ENCODE assay signal across 1 cellular context in the genomic region with DNA sequence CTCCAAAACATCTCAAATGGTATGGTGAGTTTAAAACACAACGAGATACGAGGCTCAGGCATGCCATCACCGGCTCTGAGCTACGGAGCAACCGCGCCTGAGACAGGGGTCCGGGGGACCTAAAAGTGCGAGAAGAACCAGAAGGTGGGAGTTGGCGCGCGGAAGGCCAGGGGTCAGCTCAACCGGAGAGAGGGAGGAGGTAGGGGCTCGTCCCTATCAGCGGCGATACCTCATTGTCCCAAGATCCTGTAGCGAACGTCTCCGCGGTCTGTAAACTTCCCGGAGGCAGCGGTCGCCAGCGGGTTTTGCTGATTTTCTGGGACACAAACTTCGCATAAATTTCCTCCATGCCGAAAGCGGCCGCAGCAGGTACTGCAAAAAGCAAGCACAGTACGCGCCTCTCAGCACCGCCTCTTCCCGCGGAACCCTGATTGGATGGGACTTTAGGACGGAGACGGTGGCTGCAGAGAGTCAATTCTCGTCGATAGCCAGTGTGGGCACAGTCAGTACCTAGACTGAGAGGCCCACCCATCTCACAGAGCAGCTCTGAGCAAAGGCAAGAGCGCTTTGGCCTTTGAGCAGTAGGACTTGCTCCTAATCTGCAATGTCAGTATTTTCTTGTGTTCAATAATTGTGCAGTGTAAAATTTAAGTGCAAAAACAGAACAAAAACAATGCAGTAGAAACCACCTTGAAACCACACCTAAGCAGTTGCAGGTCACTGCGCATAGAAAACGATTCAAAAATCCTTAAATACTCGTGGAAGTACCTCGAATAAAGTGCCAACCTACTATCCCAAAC.
TF ChIP-seq lines count a peak whose summit lies in the region.

A gene with protein sequence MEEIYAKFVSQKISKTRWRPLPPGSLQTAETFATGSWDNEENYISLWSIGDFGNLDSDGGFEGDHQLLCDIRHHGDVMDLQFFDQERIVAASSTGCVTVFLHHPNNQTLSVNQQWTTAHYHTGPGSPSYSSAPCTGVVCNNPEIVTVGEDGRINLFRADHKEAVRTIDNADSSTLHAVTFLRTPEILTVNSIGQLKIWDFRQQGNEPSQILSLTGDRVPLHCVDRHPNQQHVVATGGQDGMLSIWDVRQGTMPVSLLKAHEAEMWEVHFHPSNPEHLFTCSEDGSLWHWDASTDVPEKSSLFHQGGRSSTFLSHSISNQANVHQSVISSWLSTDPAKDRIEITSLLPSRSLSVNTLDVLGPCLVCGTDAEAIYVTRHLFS (minus strand): TSS at position 383 of the 800 bp plus-strand sequence. CDS start 34 bp downstream, at position 349.

TF ChIP-seq in K562, 482 proteins besides CTCF, POLR2A, EP300 and RAD21 (continued from another document and continues in another):
- TF ChIP-seq, protein P1, sequence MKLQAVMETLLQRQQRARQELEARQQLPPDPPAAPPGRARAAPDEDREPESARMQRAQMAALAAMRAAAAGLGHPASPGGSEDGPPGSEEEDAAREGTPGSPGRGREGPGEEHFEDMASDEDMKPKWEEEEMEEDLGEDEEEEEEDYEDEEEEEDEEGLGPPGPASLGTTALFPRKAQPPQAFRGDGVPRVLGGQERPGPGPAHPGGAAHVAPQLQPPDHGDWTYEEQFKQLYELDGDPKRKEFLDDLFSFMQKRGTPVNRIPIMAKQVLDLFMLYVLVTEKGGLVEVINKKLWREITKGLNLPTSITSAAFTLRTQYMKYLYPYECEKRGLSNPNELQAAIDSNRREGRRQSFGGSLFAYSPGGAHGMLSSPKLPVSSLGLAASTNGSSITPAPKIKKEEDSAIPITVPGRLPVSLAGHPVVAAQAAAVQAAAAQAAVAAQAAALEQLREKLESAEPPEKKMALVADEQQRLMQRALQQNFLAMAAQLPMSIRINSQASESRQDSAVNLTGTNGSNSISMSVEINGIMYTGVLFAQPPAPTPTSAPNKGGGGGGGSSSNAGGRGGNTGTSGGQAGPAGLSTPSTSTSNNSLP (IDR thresholded peaks at IDR 0.05; ENCODE audit: borderline replicate concordance, low read depth, low read length) = no peak
- TF ChIP-seq, protein P2, sequence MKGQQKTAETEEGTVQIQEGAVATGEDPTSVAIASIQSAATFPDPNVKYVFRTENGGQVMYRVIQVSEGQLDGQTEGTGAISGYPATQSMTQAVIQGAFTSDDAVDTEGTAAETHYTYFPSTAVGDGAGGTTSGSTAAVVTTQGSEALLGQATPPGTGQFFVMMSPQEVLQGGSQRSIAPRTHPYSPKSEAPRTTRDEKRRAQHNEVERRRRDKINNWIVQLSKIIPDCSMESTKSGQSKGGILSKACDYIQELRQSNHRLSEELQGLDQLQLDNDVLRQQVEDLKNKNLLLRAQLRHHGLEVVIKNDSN (CRISPR knock-in tag; IDR thresholded peaks at IDR 0.05) = no peak
- TF ChIP-seq SNRNP70 (optimal IDR thresholded peaks at IDR 0.05; ENCODE audit: low read depth, low read length) (no peak), ZNF695 (CRISPR knock-in tag; IDR thresholded peaks at IDR 0.05) (0 out of 2 replicates have a peak, but pooled peaks have one; percentile 44), SNIP1 (IDR thresholded peaks at IDR 0.05; ENCODE audit: low read depth) (no peak), STAG1 (CRISPR knock-in tag; IDR thresholded peaks at IDR 0.05; ENCODE audit: borderline replicate concordance) (no peak), CBX8 (IDR thresholded peaks at IDR 0.05; ENCODE audit: borderline replicate concordance, extremely low read depth, low read depth, low read length, poor library complexity, severe bottlenecking) (no peak), ZNF444 (CRISPR knock-in tag; IDR thresholded peaks at IDR 0.05) (no peak), PTTG1 (tag; IDR thresholded peaks at IDR 0.05; ENCODE audit: low read depth) (no peak), ZBTB17 (CRISPR knock-in tag; IDR thresholded peaks at IDR 0.05) (no peak; the same call in 1 of the 2 replicates), ZFP1 (CRISPR knock-in tag; IDR thresholded peaks at IDR 0.05) (no peak), HDAC1 (IDR thresholded peaks at IDR 0.05) (peak in 1 of 2 experiments; percentile 82; a peak in 1 of 4 replicates), ZNF224 (CRISPR knock-in tag; IDR thresholded peaks at IDR 0.05) (no peak), ZNF239 (CRISPR knock-in tag; IDR thresholded peaks at IDR 0.05) (no peak), RBBP5 (IDR thresholded peaks at IDR 0.05; ENCODE audit: borderline replicate concordance, insufficient read depth, low read length, poor library complexity, severe bottlenecking) (peak; percentile 95), MXI1 (IDR thresholded peaks at IDR 0.05; ENCODE audit: low read depth, low read length) (no peak), COPS2 (conservative IDR thresholded peaks at IDR 0.05) (no peak), HDGF (IDR thresholded peaks at IDR 0.05) (no peak), ZEB2 (IDR thresholded peaks at IDR 0.05) (no peak), POU5F1 (IDR thresholded peaks at IDR 0.05; ENCODE audit: borderline replicate concordance, low read depth, low read length, partially characterized antibody) (peak; percentile 95), CEBPB (tag; IDR thresholded peaks at IDR 0.05) (no peak), SP2 (IDR thresholded peaks at IDR 0.05; ENCODE audit: extremely low read depth, low read depth, low read length, poor library complexity, severe bottlenecking) (no peak), TCF7 (IDR thresholded peaks at IDR 0.05; ENCODE audit: borderline replicate concordance) (no peak), SMARCA5 (IDR thresholded peaks at IDR 0.05) (no peak; the same call in 1 of the 2 replicates), ZNF124 (CRISPR knock-in tag; IDR thresholded peaks at IDR 0.05) (no peak), ZNF644 (tag; IDR thresholded peaks at IDR 0.05; ENCODE audit: low read depth) (no peak), NCOR1 (IDR thresholded peaks at IDR 0.05) (no peak), FOXJ2 (tag; IDR thresholded peaks at IDR 0.05) (no peak), YBX1 (IDR thresholded peaks at IDR 0.05) (no peak), FOXJ3 (CRISPR knock-in tag; IDR thresholded peaks at IDR 0.05) (no peak), DPF2 (IDR thresholded peaks at IDR 0.05) (no peak; the same call in 1 of the 2 replicates), MAFK (IDR thresholded peaks at IDR 0.05; ENCODE audit: low read length) (peak; percentile 31; the same call in 1 of the 2 replicates), EHMT2 (IDR thresholded peaks at IDR 0.05) (no peak), ETV6 (IDR thresholded peaks at IDR 0.05; ENCODE audit: borderline replicate concordance in 1 of 2, low read depth in 2 of 2, low read length in 1 of 2) (no peak), ETV6 (CRISPR knock-in tag; IDR thresholded peaks at IDR 0.05; ENCODE audit: borderline replicate concordance) (no peak), WHSC1 (IDR thresholded peaks at IDR 0.05; ENCODE audit: low read length) (no peak), CBFA2T3 (IDR thresholded peaks at IDR 0.05) (no peak), ADNP (tag; IDR thresholded peaks at IDR 0.05) (no peak), EP400 (IDR thresholded peaks at IDR 0.05) (peak; percentile 75), MEF2D (tag; conservative IDR thresholded peaks at IDR 0.05; ENCODE audit: low read depth) (0 out of 2 replicates have a peak, but pooled peaks have one; percentile 24), SMARCA4 (IDR thresholded peaks at IDR 0.05) (0 out of 2 replicates have a peak, but pooled peaks have one; percentile 37), NCOA2 (IDR thresholded peaks at IDR 0.05; ENCODE audit: partially characterized antibody in 2 of 2) (no peak), ZNF445 (CRISPR knock-in tag; IDR thresholded peaks at IDR 0.05; ENCODE audit: low read depth) (no peak), ZBTB1 (CRISPR knock-in tag; IDR thresholded peaks at IDR 0.05; ENCODE audit: borderline replicate concordance, low read depth) (no peak), C11orf30 (IDR thresholded peaks at IDR 0.05; ENCODE audit: low read depth) (peak; percentile 89; the same call in 1 of the 2 replicates), ZBTB8A (IDR thresholded peaks at IDR 0.05; ENCODE audit: partially characterized antibody) (no peak), GATA2 (CRISPR knock-in tag; IDR thresholded peaks at IDR 0.05) (no peak), ZNF134 (CRISPR knock-in tag; conservative IDR thresholded peaks at IDR 0.05) (peak; percentile 87), BDP1 (IDR thresholded peaks at IDR 0.05; ENCODE audit: insufficient read depth, insufficient read length) (no peak), ETV1 (tag; conservative IDR thresholded peaks at IDR 0.05; ENCODE audit: low read depth) (no peak)
- TF ChIP-seq, protein P3, sequence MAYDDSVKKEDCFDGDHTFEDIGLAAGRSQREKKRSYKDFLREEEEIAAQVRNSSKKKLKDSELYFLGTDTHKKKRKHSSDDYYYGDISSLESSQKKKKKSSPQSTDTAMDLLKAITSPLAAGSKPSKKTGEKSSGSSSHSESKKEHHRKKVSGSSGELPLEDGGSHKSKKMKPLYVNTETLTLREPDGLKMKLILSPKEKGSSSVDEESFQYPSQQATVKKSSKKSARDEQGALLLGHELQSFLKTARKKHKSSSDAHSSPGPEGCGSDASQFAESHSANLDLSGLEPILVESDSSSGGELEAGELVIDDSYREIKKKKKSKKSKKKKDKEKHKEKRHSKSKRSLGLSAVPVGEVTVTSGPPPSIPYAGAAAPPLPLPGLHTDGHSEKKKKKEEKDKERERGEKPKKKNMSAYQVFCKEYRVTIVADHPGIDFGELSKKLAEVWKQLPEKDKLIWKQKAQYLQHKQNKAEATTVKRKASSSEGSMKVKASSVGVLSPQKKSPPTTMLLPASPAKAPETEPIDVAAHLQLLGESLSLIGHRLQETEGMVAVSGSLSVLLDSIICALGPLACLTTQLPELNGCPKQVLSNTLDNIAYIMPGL (CRISPR knock-in tag; IDR thresholded peaks at IDR 0.05) = peak; percentile 94
- TF ChIP-seq, protein P4, sequence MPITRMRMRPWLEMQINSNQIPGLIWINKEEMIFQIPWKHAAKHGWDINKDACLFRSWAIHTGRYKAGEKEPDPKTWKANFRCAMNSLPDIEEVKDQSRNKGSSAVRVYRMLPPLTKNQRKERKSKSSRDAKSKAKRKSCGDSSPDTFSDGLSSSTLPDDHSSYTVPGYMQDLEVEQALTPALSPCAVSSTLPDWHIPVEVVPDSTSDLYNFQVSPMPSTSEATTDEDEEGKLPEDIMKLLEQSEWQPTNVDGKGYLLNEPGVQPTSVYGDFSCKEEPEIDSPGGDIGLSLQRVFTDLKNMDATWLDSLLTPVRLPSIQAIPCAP (CRISPR knock-in tag; IDR thresholded peaks at IDR 0.05; ENCODE audit: borderline replicate concordance) = no peak
- TF ChIP-seq, protein P5, sequence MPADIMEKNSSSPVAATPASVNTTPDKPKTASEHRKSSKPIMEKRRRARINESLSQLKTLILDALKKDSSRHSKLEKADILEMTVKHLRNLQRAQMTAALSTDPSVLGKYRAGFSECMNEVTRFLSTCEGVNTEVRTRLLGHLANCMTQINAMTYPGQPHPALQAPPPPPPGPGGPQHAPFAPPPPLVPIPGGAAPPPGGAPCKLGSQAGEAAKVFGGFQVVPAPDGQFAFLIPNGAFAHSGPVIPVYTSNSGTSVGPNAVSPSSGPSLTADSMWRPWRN (IDR thresholded peaks at IDR 0.05; ENCODE audit: low read depth) = no peak; the same call in 1 of the 2 replicates
- TF ChIP-seq, protein P6, sequence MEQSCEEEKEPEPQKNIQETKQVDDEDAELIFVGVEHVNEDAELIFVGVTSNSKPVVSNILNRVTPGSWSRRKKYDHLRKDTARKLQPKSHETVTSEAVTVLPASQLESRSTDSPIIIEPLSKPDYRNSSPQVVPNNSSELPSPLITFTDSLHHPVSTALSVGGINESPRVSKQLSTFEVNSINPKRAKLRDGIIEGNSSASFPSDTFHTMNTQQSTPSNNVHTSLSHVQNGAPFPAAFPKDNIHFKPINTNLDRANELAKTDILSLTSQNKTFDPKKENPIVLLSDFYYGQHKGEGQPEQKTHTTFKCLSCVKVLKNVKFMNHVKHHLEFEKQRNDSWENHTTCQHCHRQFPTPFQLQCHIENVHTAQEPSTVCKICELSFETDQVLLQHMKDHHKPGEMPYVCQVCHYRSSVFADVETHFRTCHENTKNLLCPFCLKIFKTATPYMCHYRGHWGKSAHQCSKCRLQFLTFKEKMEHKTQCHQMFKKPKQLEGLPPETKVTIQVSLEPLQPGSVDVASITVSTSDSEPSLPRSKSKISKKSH (CRISPR knock-in tag; IDR thresholded peaks at IDR 0.05) = no peak
- TF ChIP-seq, protein P7, sequence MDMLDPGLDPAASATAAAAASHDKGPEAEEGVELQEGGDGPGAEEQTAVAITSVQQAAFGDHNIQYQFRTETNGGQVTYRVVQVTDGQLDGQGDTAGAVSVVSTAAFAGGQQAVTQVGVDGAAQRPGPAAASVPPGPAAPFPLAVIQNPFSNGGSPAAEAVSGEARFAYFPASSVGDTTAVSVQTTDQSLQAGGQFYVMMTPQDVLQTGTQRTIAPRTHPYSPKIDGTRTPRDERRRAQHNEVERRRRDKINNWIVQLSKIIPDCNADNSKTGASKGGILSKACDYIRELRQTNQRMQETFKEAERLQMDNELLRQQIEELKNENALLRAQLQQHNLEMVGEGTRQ (CRISPR knock-in tag; IDR thresholded peaks at IDR 0.05) = no peak
- TF ChIP-seq, protein P8, sequence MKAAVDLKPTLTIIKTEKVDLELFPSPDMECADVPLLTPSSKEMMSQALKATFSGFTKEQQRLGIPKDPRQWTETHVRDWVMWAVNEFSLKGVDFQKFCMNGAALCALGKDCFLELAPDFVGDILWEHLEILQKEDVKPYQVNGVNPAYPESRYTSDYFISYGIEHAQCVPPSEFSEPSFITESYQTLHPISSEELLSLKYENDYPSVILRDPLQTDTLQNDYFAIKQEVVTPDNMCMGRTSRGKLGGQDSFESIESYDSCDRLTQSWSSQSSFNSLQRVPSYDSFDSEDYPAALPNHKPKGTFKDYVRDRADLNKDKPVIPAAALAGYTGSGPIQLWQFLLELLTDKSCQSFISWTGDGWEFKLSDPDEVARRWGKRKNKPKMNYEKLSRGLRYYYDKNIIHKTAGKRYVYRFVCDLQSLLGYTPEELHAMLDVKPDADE (conservative IDR thresholded peaks at IDR 0.05; ENCODE audit: control insufficient read depth, low read depth, low read length) = peak; percentile 42; the same call in 1 of the 2 replicates
- TF ChIP-seq, protein P9, sequence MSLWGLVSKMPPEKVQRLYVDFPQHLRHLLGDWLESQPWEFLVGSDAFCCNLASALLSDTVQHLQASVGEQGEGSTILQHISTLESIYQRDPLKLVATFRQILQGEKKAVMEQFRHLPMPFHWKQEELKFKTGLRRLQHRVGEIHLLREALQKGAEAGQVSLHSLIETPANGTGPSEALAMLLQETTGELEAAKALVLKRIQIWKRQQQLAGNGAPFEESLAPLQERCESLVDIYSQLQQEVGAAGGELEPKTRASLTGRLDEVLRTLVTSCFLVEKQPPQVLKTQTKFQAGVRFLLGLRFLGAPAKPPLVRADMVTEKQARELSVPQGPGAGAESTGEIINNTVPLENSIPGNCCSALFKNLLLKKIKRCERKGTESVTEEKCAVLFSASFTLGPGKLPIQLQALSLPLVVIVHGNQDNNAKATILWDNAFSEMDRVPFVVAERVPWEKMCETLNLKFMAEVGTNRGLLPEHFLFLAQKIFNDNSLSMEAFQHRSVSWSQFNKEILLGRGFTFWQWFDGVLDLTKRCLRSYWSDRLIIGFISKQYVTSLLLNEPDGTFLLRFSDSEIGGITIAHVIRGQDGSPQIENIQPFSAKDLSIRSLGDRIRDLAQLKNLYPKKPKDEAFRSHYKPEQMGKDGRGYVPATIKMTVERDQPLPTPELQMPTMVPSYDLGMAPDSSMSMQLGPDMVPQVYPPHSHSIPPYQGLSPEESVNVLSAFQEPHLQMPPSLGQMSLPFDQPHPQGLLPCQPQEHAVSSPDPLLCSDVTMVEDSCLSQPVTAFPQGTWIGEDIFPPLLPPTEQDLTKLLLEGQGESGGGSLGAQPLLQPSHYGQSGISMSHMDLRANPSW (CRISPR knock-in tag; IDR thresholded peaks at IDR 0.05) = peak; percentile 51; the same call in 1 of the 2 replicates
